ENCODE assay signal across 8 cellular contexts in the genomic region with DNA sequence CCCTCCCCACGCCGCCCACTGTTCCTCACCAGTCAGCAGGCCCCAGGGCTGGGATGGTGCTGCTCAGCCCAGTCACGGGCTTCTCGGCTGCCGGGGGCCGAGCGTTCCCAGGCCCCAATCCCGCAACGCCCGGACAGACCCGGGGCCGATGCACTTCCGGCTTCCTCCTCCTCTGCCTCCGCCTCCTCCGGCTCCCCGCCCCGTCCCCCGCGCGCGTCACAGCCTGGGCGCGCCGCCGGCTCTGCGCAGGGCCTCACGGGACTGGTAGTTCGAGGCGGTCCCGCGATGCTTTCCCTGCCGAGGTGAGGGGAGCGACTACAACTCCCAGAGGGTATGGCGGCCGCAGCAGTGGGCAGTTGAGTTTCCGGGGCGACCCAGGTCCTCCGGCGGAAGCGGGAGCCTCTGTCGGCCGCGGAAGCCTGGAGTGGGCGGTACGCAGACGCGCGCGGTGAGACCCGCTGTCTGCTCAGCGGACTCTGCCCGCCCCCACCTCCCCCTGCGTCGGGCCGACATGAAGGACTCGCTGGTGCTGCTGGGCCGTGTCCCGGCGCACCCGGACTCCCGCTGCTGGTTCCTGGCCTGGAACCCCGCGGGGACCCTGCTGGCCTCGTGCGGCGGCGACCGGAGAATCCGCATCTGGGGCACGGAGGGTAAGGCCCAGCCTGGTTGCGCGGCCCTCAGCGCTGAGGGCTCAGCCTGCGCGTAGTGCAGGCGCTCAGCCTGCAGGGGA. TPM values are rescaled to one million over a fixed set of nuclear protein-coding genes. Genes with fewer than 3 reads are reported as not detected.
DNase-seq lines count a peak whose midpoint lies in the region; ATAC-seq and TF ChIP-seq lines count a peak whose summit lies in the region.

Gene CIAO1 (plus strand): TSS at position 386 of the 730 bp plus-strand sequence. CDS start 126 bp downstream, at position 512.
Gene TMEM127 (minus strand): TSS at position 158 of the 730 bp plus-strand sequence. CDS start 616 bp downstream, outside the sequence.

- H3K4me1 Mint-ChIP-seq in WTC11: peaks cover 20% of the 10 kb centered on the region
- H3K4me1 Mint-ChIP-seq in immature natural killer cell: peaks cover 61 to 64% of the 10 kb centered on the region in 2 donors

- H3K36me3 Mint-ChIP-seq in WTC11 (peaks cover 24% of the 10 kb centered on the region), immature natural killer cell (peaks cover 0 to 14% (median 7%) of the 10 kb centered on the region in 3 donors)

- H3K9me3 Mint-ChIP-seq in WTC11 (no peaks in the 10 kb centered on the region), immature natural killer cell (no peaks in the 10 kb centered on the region)

- DNase-seq in AG08396 (ENCODE audit: low spot score) (peak; percentile 98), NCI-H226 (peak; percentile 98), WTC11 (ENCODE audit: low spot score) (peak; percentile 98), cardiac fibroblast (ENCODE audit: low read depth in 2 of 2) (peak; percentile 98 to 99), immature natural killer cell (peak; percentile 98), spleen (peak; percentile 100)

- peaks cover 0 to 71% (median 42%) of the 10 kb centered on the region in 6 donors for H3K36me3 ChIP-seq in spleen

- ATAC-seq in GM18909 (IDR thresholded peaks at IDR 0.05; ENCODE audit: poor library complexity, unreplicated experiment) (peak; percentile 95), HG03175 (IDR thresholded peaks at IDR 0.05; ENCODE audit: unreplicated experiment) (peak; percentile 93), WTC11 (peak; percentile 95)

- POLR2A ChIA-PET in WTC11 (lab: Charles Lee): no interaction called here

- H3K4me1 ChIP-seq in spleen: peaks cover 37 to 65% (median 57%) of the 10 kb centered on the region in 6 donors

- peak within 1 kb of the TSS; percentile 75 to 99 (median 94) for H3K27ac ChIP-seq in spleen

- CTCF ChIA-PET in WTC11 (lab: Charles Lee): interaction anchor here (0.8 to 1.6 kb wide), 3 partner anchors 40 to 151 kb away, joined by 7 to 8 read pairs (median 7); partner anchors contain the start of gene SNRNP200

- no peaks in the 10 kb centered on the region for H3K27me3 ChIP-seq in spleen (replicated peaks in 1 of 7)

- intact Hi-C loops in spleen (cut with DNase I; ENCODE audit: low total_unique reads): loop anchor here (5.0 kb wide), 1 partner anchor 59 kb away; the partner anchor contains the start of gene STARD7

- WGBS in spleen, 5 donors: 0 to 1% (median 1%) methylated on average over 22 to 76 of the region's 76 CpGs

- H3K4me3 Mint-ChIP-seq in WTC11: peak within 1 kb of the TSS; percentile 100
- peak within 1 kb of the TSS; percentile 96 to 99 (median 98) for H3K4me3 Mint-ChIP-seq in immature natural killer cell

- H3K27ac Mint-ChIP-seq in WTC11 (peak within 1 kb of the TSS; percentile 99), immature natural killer cell (peak within 1 kb of the TSS; percentile 87 to 98 (median 94))

- peak within 1 kb of the TSS; percentile 96 to 97 for H3K4me3 ChIP-seq in cardiac fibroblast (replicated peaks in 1 of 2; ENCODE audit: low read depth in 2 of 2, low read length in 2 of 2)
- peak within 1 kb of the TSS; percentile 83 to 98 (median 93) for H3K4me3 ChIP-seq in spleen

- no peaks in the 10 kb centered on the region for H3K27me3 Mint-ChIP-seq in WTC11 (ENCODE audit: low read depth)
- peaks cover 2 to 9% (median 3%) of the 10 kb centered on the region in 3 donors for H3K27me3 Mint-ChIP-seq in immature natural killer cell (ENCODE audit: low read depth in 3 of 3)

- peak; percentile 54 to 74 (median 65) for TF ChIP-seq POLR2A in spleen (IDR thresholded peaks at IDR 0.05)

- H3K9me3 ChIP-seq in spleen: no peaks in the 10 kb centered on the region

- TF ChIP-seq CTCF in WTC11 (IDR thresholded peaks at IDR 0.05): no peak
- peak; percentile 44 for TF ChIP-seq CTCF in cardiac fibroblast (IDR thresholded peaks at IDR 0.05; ENCODE audit: low read depth, low read length)
- TF ChIP-seq CTCF in spleen (IDR thresholded peaks at IDR 0.05 in 8 of 11, conservative IDR thresholded peaks at IDR 0.05 in 3 of 11): peak in 10 of 11 experiments; percentile 11 to 56 (median 34)

TF ChIP-seq in WTC11, 78 proteins besides CTCF, POLR2A, EP300 and RAD21 (continues in another document):
- TF ChIP-seq JUN (CRISPR knock-in tag; IDR thresholded peaks at IDR 0.05): peak; percentile 78
- TF ChIP-seq ZNF671 (CRISPR knock-in tag; IDR thresholded peaks at IDR 0.05): no peak
- TF ChIP-seq GRHL2 (CRISPR knock-in tag; IDR thresholded peaks at IDR 0.05; ENCODE audit: insufficient replicate concordance, severe bottlenecking): no peak
- no peak for TF ChIP-seq NR3C1 (CRISPR knock-in tag; conservative IDR thresholded peaks at IDR 0.05; ENCODE audit: low read depth)
- no peak for TF ChIP-seq IRF2 (CRISPR knock-in tag; IDR thresholded peaks at IDR 0.05; ENCODE audit: borderline replicate concordance, low read depth)
- TF ChIP-seq, protein P1, sequence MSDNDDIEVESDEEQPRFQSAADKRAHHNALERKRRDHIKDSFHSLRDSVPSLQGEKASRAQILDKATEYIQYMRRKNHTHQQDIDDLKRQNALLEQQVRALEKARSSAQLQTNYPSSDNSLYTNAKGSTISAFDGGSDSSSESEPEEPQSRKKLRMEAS (CRISPR knock-in tag; IDR thresholded peaks at IDR 0.05): peak; percentile 86
- no peak for TF ChIP-seq ZNF416 (CRISPR knock-in tag; IDR thresholded peaks at IDR 0.05)
- TF ChIP-seq, protein P2, sequence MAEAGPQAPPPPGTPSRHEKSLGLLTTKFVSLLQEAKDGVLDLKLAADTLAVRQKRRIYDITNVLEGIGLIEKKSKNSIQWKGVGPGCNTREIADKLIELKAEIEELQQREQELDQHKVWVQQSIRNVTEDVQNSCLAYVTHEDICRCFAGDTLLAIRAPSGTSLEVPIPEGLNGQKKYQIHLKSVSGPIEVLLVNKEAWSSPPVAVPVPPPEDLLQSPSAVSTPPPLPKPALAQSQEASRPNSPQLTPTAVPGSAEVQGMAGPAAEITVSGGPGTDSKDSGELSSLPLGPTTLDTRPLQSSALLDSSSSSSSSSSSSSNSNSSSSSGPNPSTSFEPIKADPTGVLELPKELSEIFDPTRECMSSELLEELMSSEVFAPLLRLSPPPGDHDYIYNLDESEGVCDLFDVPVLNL (CRISPR knock-in tag; IDR thresholded peaks at IDR 0.05; ENCODE audit: borderline replicate concordance, low read depth): 0 out of 2 replicates have a peak, but pooled peaks have one; percentile 25
- TF ChIP-seq, protein P3, sequence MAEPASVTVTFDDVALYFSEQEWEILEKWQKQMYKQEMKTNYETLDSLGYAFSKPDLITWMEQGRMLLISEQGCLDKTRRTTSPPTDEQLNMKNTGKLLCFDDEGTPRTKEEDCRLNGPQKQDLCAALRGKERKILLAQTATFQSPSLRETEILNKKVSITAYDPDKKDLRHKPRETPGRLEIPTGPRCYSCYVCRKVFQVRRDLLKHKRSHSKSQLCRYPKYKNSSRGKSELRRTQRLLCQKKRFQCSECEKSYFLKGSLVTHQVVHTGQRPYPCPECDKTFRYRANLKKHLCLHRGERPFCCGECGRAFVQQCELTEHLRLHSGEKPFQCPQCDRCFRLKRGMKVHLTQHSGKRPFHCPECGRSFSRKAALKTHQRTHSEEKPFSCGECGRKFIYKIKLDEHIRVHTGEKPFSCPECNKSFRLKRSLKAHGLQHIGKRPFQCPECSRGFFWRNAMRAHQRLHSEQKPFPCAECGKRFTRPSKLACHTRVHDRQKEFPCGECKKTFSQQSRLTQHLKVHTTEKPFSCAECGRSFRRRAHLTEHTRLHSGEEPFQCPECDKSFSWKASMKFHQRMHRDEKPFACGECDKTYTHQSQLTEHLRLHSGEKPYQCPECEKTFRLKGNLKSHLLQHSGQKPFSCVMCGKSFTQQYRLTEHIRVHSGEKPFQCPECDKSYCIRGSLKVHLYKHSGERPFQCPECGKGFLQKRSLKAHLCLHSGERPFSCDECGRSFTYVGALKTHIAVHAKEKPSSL (CRISPR knock-in tag; conservative IDR thresholded peaks at IDR 0.05): no peak
- peak; percentile 42; the same call in 1 of the 2 replicates for TF ChIP-seq FOXP4 (CRISPR knock-in tag; IDR thresholded peaks at IDR 0.05)
- TF ChIP-seq ETV6 (CRISPR knock-in tag; IDR thresholded peaks at IDR 0.05): peak; percentile 78
- TF ChIP-seq TEAD1 (CRISPR knock-in tag; IDR thresholded peaks at IDR 0.05): peak; percentile 51; the same call in 1 of the 2 replicates
- peak; percentile 51; the same call in 1 of the 2 replicates for TF ChIP-seq TEAD4 (CRISPR knock-in tag; IDR thresholded peaks at IDR 0.05)
- TF ChIP-seq FOXP1 (CRISPR knock-in tag; IDR thresholded peaks at IDR 0.05; ENCODE audit: borderline replicate concordance): 0 out of 2 replicates have a peak, but pooled peaks have one; percentile 27
- no peak; the same call in 1 of the 2 replicates for TF ChIP-seq HMGA2 (CRISPR knock-in tag; IDR thresholded peaks at IDR 0.05)

RNA-seq across cellular contexts. Expression of gene CIAO1, which starts in this region (rescaled TPM):
- total RNA-seq in WTC11 (2021) (71.9 to 82.8 TPM (median 72.0 TPM) in 3 replicates), spleen (100 to 1,000 TPM in 3 of 7 donors, 10 to 100 TPM in 4; 63.9 to 122 (median 76.7) TPM)
- polyA plus RNA-seq in immature natural killer cell (100 to 1,000 TPM in 2 of 3 donors, 10 to 100 TPM in 1; 92.2 to 142 (median 134) TPM), spleen (10 to 100 TPM; 31.3 to 49.1 (median 39.5) TPM)

RNA-seq across cellular contexts. Expression of gene TMEM127, which starts in this region (rescaled TPM):
- total RNA-seq in WTC11 (2021) (22.9 to 25.6 TPM (median 24.7 TPM) in 3 replicates), spleen (10 to 100 TPM; 61.1 to 83.3 (median 70.0) TPM)
- polyA plus RNA-seq in immature natural killer cell (10 to 100 TPM; 24.6 to 57.7 (median 31.3) TPM), spleen (10 to 100 TPM in 1 of 3 donors, 1 to 10 TPM in 2; 7.5 to 17.3 (median 8.4) TPM)

Comparison
In these comparisons a context has a peak if more than half of its experiments do, and no peak if none do; other contexts are left out.
1. Peak in every context shown above with its lines: DNase-seq, ATAC-seq, H3K4me3 ChIP-seq and H3K27ac ChIP-seq.